Comparison of ENCODE assay signal across 1 cellular context in the genomic region with DNA sequence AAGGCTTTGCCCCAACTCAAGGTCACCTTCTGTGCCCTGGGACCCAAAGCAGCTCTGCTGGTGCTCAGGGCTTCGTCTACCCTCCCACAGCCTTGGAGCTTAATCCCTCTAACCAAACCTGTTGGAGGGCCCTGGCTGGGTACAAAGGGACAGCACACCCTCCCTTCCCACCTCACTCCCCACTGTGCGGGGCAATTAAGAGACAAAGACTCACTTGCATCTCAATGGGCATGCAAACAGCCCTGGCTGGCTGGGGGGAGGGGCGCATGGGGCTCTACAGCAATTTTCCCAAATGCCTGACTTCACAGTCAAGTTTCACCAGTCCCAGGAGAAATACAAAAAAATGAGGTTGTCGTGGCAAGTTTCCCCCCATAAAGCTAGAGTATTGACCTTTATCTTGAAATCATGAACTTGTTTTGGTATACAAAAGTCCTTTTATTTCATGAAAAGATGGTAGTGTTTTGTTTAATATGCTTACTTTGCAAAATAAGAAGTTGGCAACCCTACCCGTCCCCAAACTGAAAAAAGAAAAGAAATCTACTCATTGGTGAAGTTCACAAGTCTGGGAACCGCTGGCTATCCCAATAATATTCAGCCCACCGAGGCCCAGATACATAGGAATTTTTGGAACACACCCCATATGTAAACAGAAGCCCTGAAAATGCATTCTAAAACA.
TF ChIP-seq lines count a peak whose summit lies in the region.

No MANE protein-coding gene starts in this region.

TF ChIP-seq in HEK293, 187 proteins besides CTCF, POLR2A, EP300 and RAD21 (continued from another document):
- TF ChIP-seq ZNF843 (tag by site-specific recombination; IDR thresholded peaks at IDR 0.05), result no peak
- TF ChIP-seq ZNF140 (tag by site-specific recombination; IDR thresholded peaks at IDR 0.05), result no peak
- TF ChIP-seq ZFP3 (tag by site-specific recombination; IDR thresholded peaks at IDR 0.05; ENCODE audit: low read depth), result no peak
- no peak for TF ChIP-seq BCL11B (tag by site-specific recombination; IDR thresholded peaks at IDR 0.05; ENCODE audit: low read depth)
- TF ChIP-seq KLF17 (tag by site-specific recombination; IDR thresholded peaks at IDR 0.05), result no peak
